In genomic region chr2:62452701-62453449, GRCh38 we compare ENCODE assay signal across 17 cellular contexts. TPM values are rescaled to one million over a fixed set of nuclear protein-coding genes. Genes with fewer than 3 reads are reported as not detected.
"Had no signal": no experiment of that assay in that cellular context is flagged by ENCODE, and none has a peak within 500 bp of the region (broad histone marks: within the 10 kb centered on the region; RNA-seq: fewer than 3 reads in every experiment).

No MANE protein-coding gene starts in this region.

- ATAC-seq: activated CD4-positive, CD25-positive, alpha-beta regulatory T cell treated with anti-CD3 and anti-CD28 coated beads, Interleukin-2, amount 50 U/mL, for 24 hours; gastrocnemius medialis; left lobe of liver; upper lobe of right lung had no signal

- H3K27ac Mint-ChIP-seq: naive B cell, neural progenitor cell had no signal

- DNase-seq: activated naive CD4-positive, alpha-beta T cell treated with Interleukin-2 at 50 U/mL for 16 hours; activated T-cell treated with anti-CD3 and anti-CD28 coated beads for 4 hours; colonic mucosa; gastrocnemius medialis; naive B cell; ovary; sigmoid colon; spleen; stomach; T-helper 2 cell; testis; upper lobe of right lung had no signal

- H3K9me3 ChIP-seq: ascending aorta, colonic mucosa, gastrocnemius medialis, ovary, sigmoid colon, spleen, stomach, testis, upper lobe of right lung had no signal

- H3K36me3 Mint-ChIP-seq: naive B cell, neural progenitor cell had no signal

- H3K36me3 ChIP-seq: ascending aorta, cardiac muscle cell, colonic mucosa, gastrocnemius medialis, neural progenitor cell, ovary, sigmoid colon, spleen, stomach, upper lobe of right lung had no signal

- H3K4me3 Mint-ChIP-seq: naive B cell, neural progenitor cell had no signal

- H3K27ac ChIP-seq: ascending aorta, cardiac muscle cell, colonic mucosa, gastrocnemius medialis, neural progenitor cell, ovary, sigmoid colon, spleen, stomach, testis, upper lobe of right lung had no signal

- H3K9me3 Mint-ChIP-seq: naive B cell, neural progenitor cell had no signal

- H3K4me1 Mint-ChIP-seq: naive B cell had no signal

- H3K4me1 ChIP-seq: colonic mucosa had no signal

- H3K27me3 ChIP-seq: ascending aorta, cardiac muscle cell, colonic mucosa, gastrocnemius medialis, neural progenitor cell, ovary, sigmoid colon, stomach, testis, upper lobe of right lung had no signal

- H3K4me3 ChIP-seq: ascending aorta, cardiac muscle cell, colonic mucosa, gastrocnemius medialis, neural progenitor cell, ovary, sigmoid colon, spleen, stomach, testis, upper lobe of right lung had no signal

RNA-seq across cellular contexts. Expression of gene TMEM17, which starts 53.1 kb away (rescaled TPM):
- total RNA-seq: ascending aorta had no signal
